Comparison of ENCODE assay signal across 12 cellular contexts in the genomic region with DNA sequence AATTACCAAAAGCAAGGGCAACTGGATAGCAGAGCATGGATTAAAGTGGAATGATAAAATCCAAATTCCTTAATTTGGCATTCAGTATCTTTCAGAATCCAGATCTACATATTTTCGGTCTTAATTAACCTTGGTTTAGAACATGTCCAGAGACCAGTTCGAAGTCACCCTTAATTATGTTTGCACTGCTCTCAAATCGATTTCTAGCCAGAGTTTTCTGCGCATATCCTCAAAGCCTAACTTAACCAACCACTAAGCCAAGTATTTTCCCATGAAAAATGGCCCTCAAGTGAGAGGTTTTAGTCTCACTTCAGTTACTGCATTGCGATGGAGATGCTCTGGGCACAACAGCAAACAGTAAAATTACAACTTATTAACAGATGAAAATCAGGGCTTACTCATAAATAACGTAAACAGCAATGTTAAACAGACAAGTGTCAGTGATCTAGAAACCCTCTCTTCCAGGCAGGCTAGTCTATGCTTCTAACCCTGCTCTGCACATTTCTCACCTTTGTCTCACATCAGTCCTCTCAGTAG. TPM values are rescaled to one million over a fixed set of nuclear protein-coding genes. Genes with fewer than 3 reads are reported as not detected.
A peak's percentile ranks its signal among the peaks of the same experiment; 100 is the strongest.
DNase-seq lines count a peak whose midpoint lies in the region; ATAC-seq and TF ChIP-seq lines count a peak whose summit lies in the region.
"Had no signal": no experiment of that assay in that cellular context is flagged by ENCODE, and none has a peak within 500 bp of the region (broad histone marks: within the 10 kb centered on the region; RNA-seq: fewer than 3 reads in every experiment).

No MANE protein-coding gene starts in this region.

- H3K4me1 Mint-ChIP-seq in Caco-2 (ENCODE audit: low read depth, unreplicated experiment) (peaks cover 19% of the 10 kb centered on the region), endodermal cell (peaks cover 26% of the 10 kb centered on the region)
- peaks cover 27% of the 10 kb centered on the region for H3K4me1 Mint-ChIP-seq in T-helper 2 cell treated with Interferon-gamma antibody and Interleukin-4, amounts not matched to agents 5 μg/mL and 100 μg/mL, for 36 hours (ENCODE audit: low read depth)

- POLR2A ChIA-PET in Caco-2 (lab: Charles Lee), result interaction anchor here (0.6 kb wide), 1 partner anchor 26 kb away, joined by 3 read pairs; no protein-coding TSS in a partner anchor

- H3K9ac ChIP-seq in endodermal cell (ENCODE audit: extremely low read depth, low read length, poor library complexity, severe bottlenecking), result no peak overlapping the region

- H2AFZ ChIP-seq in neuron (ENCODE audit: low read depth, low read length), result no peak overlapping the region

- H3K9me3 Mint-ChIP-seq in Caco-2 (ENCODE audit: unreplicated experiment) (no peaks in the 10 kb centered on the region), endodermal cell (no peaks in the 10 kb centered on the region)
- H3K9me3 Mint-ChIP-seq in T-helper 2 cell treated with Interferon-gamma antibody and Interleukin-4, amounts not matched to agents 5 μg/mL and 100 μg/mL, for 36 hours, result no peaks in the 10 kb centered on the region

- H3K27ac ChIP-seq in endodermal cell (ENCODE audit: low read depth, low read length), result no peak overlapping the region
- no peak overlapping the region for H3K27ac ChIP-seq in testis
- no peak overlapping the region for H3K27ac ChIP-seq in upper lobe of right lung
- H3K27ac ChIP-seq: heart right ventricle, psoas muscle had no signal

- H3K36me3 Mint-ChIP-seq in Caco-2 (ENCODE audit: insufficient read depth, unreplicated experiment) (peaks cover 39% of the 10 kb centered on the region), endodermal cell (ENCODE audit: low read depth) (peaks cover 3% of the 10 kb centered on the region)
- H3K36me3 Mint-ChIP-seq in T-helper 2 cell treated with Interferon-gamma antibody and Interleukin-4, amounts not matched to agents 5 μg/mL and 100 μg/mL, for 36 hours (ENCODE audit: low read depth), result peaks cover 14% of the 10 kb centered on the region

- H3K4me3 ChIP-seq in Caco-2 (ENCODE audit: low read depth, low read length) (no peak overlapping the region), endodermal cell (ENCODE audit: low read length) (peak overlapping the region; percentile 99), neuron (ENCODE audit: low read length) (peak overlapping the region; percentile 93), testis (no peak overlapping the region), upper lobe of right lung (no peak overlapping the region)
- H3K4me3 ChIP-seq: heart right ventricle had no signal

- TF ChIP-seq CTCF in Caco-2 (IDR thresholded peaks at IDR 0.05; ENCODE audit: insufficient read depth in 1 of 2, low read depth in 1 of 2, low read length in 1 of 2, severe bottlenecking in 1 of 2, unreplicated experiment in 1 of 2) (no peak), endodermal cell (conservative IDR thresholded peaks at IDR 0.05) (no peak), testis (IDR thresholded peaks at IDR 0.05) (no peak), upper lobe of right lung (IDR thresholded peaks at IDR 0.05) (no peak)

- BruUV-seq in Caco-2 (replicated peaks; lab: Mats Ljungman, UMichigan), result no TSS peak

- no peaks in the 10 kb centered on the region for H3K36me3 ChIP-seq in Caco-2 (ENCODE audit: control insufficient read depth, insufficient read depth, low read length)
- H3K36me3 ChIP-seq in endodermal cell (ENCODE audit: control insufficient read depth, insufficient read depth, low read length), result peaks cover 8% of the 10 kb centered on the region
- H3K36me3 ChIP-seq in neuron (ENCODE audit: insufficient read depth, low read length), result no peaks in the 10 kb centered on the region
- no peaks in the 10 kb centered on the region for H3K36me3 ChIP-seq in testis (ENCODE audit: low read depth, missing control alignments)
- H3K36me3 ChIP-seq in upper lobe of right lung, result no peaks in the 10 kb centered on the region
- H3K36me3 ChIP-seq: heart right ventricle had no signal

- H3K27me3 Mint-ChIP-seq in Caco-2 (ENCODE audit: insufficient read depth, unreplicated experiment) (no peaks in the 10 kb centered on the region), endodermal cell (ENCODE audit: insufficient read depth) (no peaks in the 10 kb centered on the region)
- H3K27me3 Mint-ChIP-seq in T-helper 2 cell treated with Interferon-gamma antibody and Interleukin-4, amounts not matched to agents 5 μg/mL and 100 μg/mL, for 36 hours (ENCODE audit: low read depth), result no peaks in the 10 kb centered on the region

- no peak for ATAC-seq in GM18868 (IDR thresholded peaks at IDR 0.05; ENCODE audit: unreplicated experiment)
- no peak for ATAC-seq in upper lobe of right lung
- ATAC-seq: heart right ventricle, psoas muscle had no signal

- no peak for TF ChIP-seq POLR2A in testis (IDR thresholded peaks at IDR 0.05)

- DNase-seq in Caco-2, result no peak
- peak; percentile 3 for DNase-seq in NCI-H69 (lab: John Stamatoyannopoulos, UW)
- no peak for DNase-seq in endodermal cell
- DNase-seq in T-helper 2 cell treated with Interferon-gamma antibody and Interleukin-4, amounts not matched to agents 5 μg/mL and 100 μg/mL, for 36 hours (ENCODE audit: low spot score), result no peak
- no peak for DNase-seq in testis
- DNase-seq in upper lobe of right lung, result no peak
- DNase-seq: activated CD4-positive, alpha-beta T cell treated with anti-CD3 and anti-CD28 coated beads for 4 hours; heart right ventricle; psoas muscle; stimulated activated CD8-positive, alpha-beta memory T cell treated with anti-CD3 and anti-CD28 coated beads, Interleukin-4, amount 100 ng/mL, for 48 hours had no signal

- H3K9me3 ChIP-seq in Caco-2 (no peaks in the 10 kb centered on the region), endodermal cell (ENCODE audit: control insufficient read depth, low read length) (no peaks in the 10 kb centered on the region), neuron (ENCODE audit: low read length) (no peaks in the 10 kb centered on the region), testis (no peaks in the 10 kb centered on the region), upper lobe of right lung (no peaks in the 10 kb centered on the region)
- H3K9me3 ChIP-seq: heart right ventricle, psoas muscle had no signal

- H3K4me3 Mint-ChIP-seq in Caco-2 (ENCODE audit: unreplicated experiment) (peak overlapping the region; percentile 88), endodermal cell (peak overlapping the region; percentile 99)
- no peak overlapping the region for H3K4me3 Mint-ChIP-seq in T-helper 2 cell treated with Interferon-gamma antibody and Interleukin-4, amounts not matched to agents 5 μg/mL and 100 μg/mL, for 36 hours

- CTCF ChIA-PET in Caco-2 (lab: Charles Lee), result interaction anchor here (1.0 kb wide), 1 partner anchor 30 kb away, joined by 3 read pairs; no protein-coding TSS in a partner anchor

- H3K4me1 ChIP-seq in Caco-2, result peaks cover 38% of the 10 kb centered on the region
- peaks cover 4% of the 10 kb centered on the region for H3K4me1 ChIP-seq in endodermal cell (ENCODE audit: control insufficient read depth, insufficient read depth, low read length)
- H3K4me1 ChIP-seq in neuron (ENCODE audit: insufficient read depth, low read length), result peaks cover 31% of the 10 kb centered on the region
- peaks cover 12% of the 10 kb centered on the region for H3K4me1 ChIP-seq in testis
- H3K4me1 ChIP-seq in upper lobe of right lung, result peaks cover 32% of the 10 kb centered on the region

- intact Hi-C loops in Caco-2 (cut with micrococcal nuclease; ENCODE audit: unreplicated experiment) (loop anchor here (5.0 kb wide), 1 partner anchor 473 kb away; no protein-coding TSS in a partner anchor), testis (cut with DNase I; ENCODE audit: low total_unique reads) (loop anchor here (10.0 kb wide), 1 partner anchor 109 kb away; no protein-coding TSS in a partner anchor), upper lobe of right lung (cut with DNase I) (loop anchor here (10.0 kb wide), 1 partner anchor 119 kb away; no protein-coding TSS in a partner anchor)

- H3K27ac Mint-ChIP-seq in Caco-2 (ENCODE audit: unreplicated experiment) (peak overlapping the region; percentile 89), endodermal cell (peak overlapping the region; percentile 40)
- no peak overlapping the region for H3K27ac Mint-ChIP-seq in T-helper 2 cell treated with Interferon-gamma antibody and Interleukin-4, amounts not matched to agents 5 μg/mL and 100 μg/mL, for 36 hours

- 88 to 93% methylated on average over 6 of the region's 6 CpGs for WGBS in endodermal cell (ENCODE audit: insufficient coverage in 1 of 2, insufficient read length in 1 of 2), 2 experiments
- WGBS in testis, 2 donors, result 64 to 71% methylated on average over 6 of the region's 6 CpGs

- H3K27me3 ChIP-seq in Caco-2 (replicated peaks; ENCODE audit: control insufficient read depth, insufficient read depth, low read length) (no peaks in the 10 kb centered on the region), endodermal cell (ENCODE audit: control insufficient read depth, insufficient read depth, low read length, poor library complexity, severe bottlenecking) (no peaks in the 10 kb centered on the region), neuron (ENCODE audit: insufficient read depth, low read length) (no peaks in the 10 kb centered on the region), testis (no peaks in the 10 kb centered on the region), upper lobe of right lung (no peaks in the 10 kb centered on the region)
- H3K27me3 ChIP-seq: heart right ventricle had no signal

RNA-seq across cellular contexts. Expression of gene RTN4, which starts 4.5 kb away (rescaled TPM):
- total RNA-seq in Caco-2 (2022) (231 and 236 TPM in 2 replicates), endodermal cell (100 to 1,000 TPM; 180 to 225 TPM), testis (100 to 1,000 TPM; 107 to 112 TPM), upper lobe of right lung (275 TPM)
- 248 TPM for polyA plus RNA-seq in endodermal cell (2013, experiment 1 of 2)
- 241 TPM for polyA plus RNA-seq in endodermal cell (2013, experiment 2 of 2)
- polyA plus RNA-seq in testis (ENCODE audit: insufficient read depth, low read depth, low replicate concordance), result 183 TPM

Comparison
In these comparisons a context has a peak if more than half of its experiments do, and no peak if none do; other contexts are left out.
1. H3K4me3 ChIP-seq: peak in endodermal cell (single experiment) and neuron (single experiment); none in Caco-2 (single experiment), testis (0 of 2) and upper lobe of right lung (single experiment).